Comparison of ENCODE assay signal across 22 cellular contexts in the genomic region with DNA sequence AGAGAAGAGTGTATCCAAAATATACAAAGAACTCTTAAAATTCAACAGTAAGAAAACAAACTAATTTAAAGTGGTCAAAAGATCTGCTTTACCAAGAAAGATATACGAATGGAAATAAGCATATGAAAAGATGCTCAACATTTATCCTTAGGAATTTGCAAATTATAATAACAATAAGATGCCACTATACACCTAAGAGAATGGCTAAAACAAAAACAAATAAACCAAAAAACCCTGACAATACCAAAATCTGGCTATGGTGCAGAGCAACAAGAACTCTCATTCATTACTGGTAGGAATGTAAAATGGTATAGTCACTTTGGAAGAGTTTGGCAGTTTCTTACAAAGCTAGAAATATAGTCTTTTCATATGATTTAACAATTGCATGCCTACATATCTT.
"Had no signal": no experiment of that assay in that cellular context is flagged by ENCODE, and none has a peak within 500 bp of the region (broad histone marks: within the 10 kb centered on the region; RNA-seq: fewer than 3 reads in every experiment).

No MANE protein-coding gene starts in this region.

- H3K27me3 ChIP-seq: MG63, SJSA1 had no signal

- H3K27ac ChIP-seq: SJSA1, SK-N-MC had no signal

- DNase-seq: IMR-90, Karpas-422, KG1, MG63, NCI-H1092, NCI-H1105 treated with DMSO at 0.1 percent for 48 hours, NCI-H1417 treated with DMSO at 0.1 percent for 48 hours, NCI-H146, NCI-H1694 treated with DMSO at 0.1 percent for 48 hours, NCI-H1930, NCI-H2081, NCI-H2107, NCI-H2227 treated with DMSO at 0.1 percent for 48 hours, NCI-H524, NCI-H69, NCI-H774, Right ventricle myocardium superior, RPMI8226, SIG-M5 had no signal

- H3K36me3 ChIP-seq: MG63, SJSA1 had no signal

- H3K4me1 ChIP-seq: SJSA1 had no signal

- H3K4me3 ChIP-seq: MG63, SJSA1, SK-N-MC had no signal

- ATAC-seq: HepG2 had no signal

- H3K9me3 ChIP-seq: MG63, SJSA1 had no signal
